ENCODE assay signal across 11 cellular contexts in the genomic region with DNA sequence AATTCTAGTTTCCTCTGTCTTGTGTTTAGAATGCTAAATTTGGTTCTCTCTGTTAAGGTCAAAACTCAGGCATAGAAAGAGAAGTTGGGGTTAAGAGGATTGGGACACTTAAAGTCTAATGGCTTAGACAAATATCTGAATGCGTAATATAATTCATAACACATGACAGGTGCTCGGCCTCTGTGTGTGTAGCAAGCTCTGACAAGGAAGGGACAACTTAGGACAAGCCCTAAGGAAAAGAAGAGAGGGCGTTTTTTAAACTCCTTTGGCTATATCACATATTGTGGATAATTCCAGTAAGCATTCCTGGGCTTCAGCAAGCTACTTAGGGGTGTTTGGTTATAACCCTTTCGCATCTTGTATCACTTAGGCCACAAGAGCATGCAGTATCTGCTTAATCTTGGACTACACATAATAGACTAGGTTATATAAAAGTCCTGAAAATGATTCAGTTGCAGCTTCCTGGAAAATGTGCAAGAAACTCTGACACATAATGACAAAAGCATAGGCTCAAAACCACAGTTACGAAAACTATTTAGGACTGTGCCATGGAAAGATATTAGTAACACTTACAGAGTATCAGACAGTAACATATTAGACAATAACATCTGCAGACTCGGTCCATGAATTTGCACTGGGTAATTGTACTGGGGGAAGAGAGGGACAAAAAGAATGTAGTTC. TPM values are rescaled to one million over a fixed set of nuclear protein-coding genes. Genes with fewer than 3 reads are reported as not detected.
DNase-seq lines count a peak whose midpoint lies in the region; ATAC-seq, FAIRE-seq and TF ChIP-seq lines count a peak whose summit lies in the region.
"Had no signal": no experiment of that assay in that cellular context is flagged by ENCODE, and none has a peak within 500 bp of the region (broad histone marks: within the 10 kb centered on the region; RNA-seq: fewer than 3 reads in every experiment).

No MANE protein-coding gene starts in this region.

- H3K27ac ChIP-seq in pancreas: no peak overlapping the region

- H3K27ac Mint-ChIP-seq in chondrocyte (ENCODE audit: unreplicated experiment): peak overlapping the region; percentile 84
- H3K27ac Mint-ChIP-seq: WTC11 had no signal

- intact Hi-C loops in pancreas (cut with DNase I): no loop called here

- no peaks in the 10 kb centered on the region for H3K9me3 ChIP-seq in pancreas

- WGBS in pancreas, 2 donors: 79 to 80% methylated on average over 6 of the region's 6 CpGs

- TF ChIP-seq CTCF in chondrocyte (IDR thresholded peaks at IDR 0.05) (no peak), pancreas (IDR thresholded peaks at IDR 0.05) (no peak)

- no peak overlapping the region for H3K4me3 Mint-ChIP-seq in chondrocyte (ENCODE audit: unreplicated experiment)
- H3K4me3 Mint-ChIP-seq: WTC11 had no signal

- H3K27me3 ChIP-seq in pancreas: no peaks in the 10 kb centered on the region

- H3K4me1 Mint-ChIP-seq in chondrocyte (ENCODE audit: low read depth): peaks cover 44% of the 10 kb centered on the region
- H3K4me1 Mint-ChIP-seq: WTC11 had no signal

- H3K36me3 ChIP-seq in pancreas: no peaks in the 10 kb centered on the region

- H3K36me3 Mint-ChIP-seq in chondrocyte (ENCODE audit: low read depth): no peaks in the 10 kb centered on the region

- H3K4me1 ChIP-seq in pancreas: no peaks in the 10 kb centered on the region

- H3K9me3 Mint-ChIP-seq in chondrocyte (ENCODE audit: low read depth): peaks cover 2% of the 10 kb centered on the region

- no peak overlapping the region for H3K4me3 ChIP-seq in pancreas

- ATAC-seq in pancreas: peak in 3 of 4 donors; percentile 25 to 83 (median 54)
- ATAC-seq in GM21367 (IDR thresholded peaks at IDR 0.05; ENCODE audit: unreplicated experiment): no peak
- no peak for ATAC-seq in HG03520 (IDR thresholded peaks at IDR 0.05; ENCODE audit: unreplicated experiment)
- ATAC-seq: WTC11 had no signal

- DNase-seq in Daoy (ENCODE audit: low read depth): peak; percentile 77
- peak; percentile 61 for DNase-seq in NCI-H460 (ENCODE audit: extremely low read depth, low read depth)
- DNase-seq in chondrocyte (ENCODE audit: low spot score): no peak
- DNase-seq in pancreas: no peak
- no peak for DNase-seq in SW480 (ENCODE audit: low spot score)
- no peak for DNase-seq in activated CD4-positive, alpha-beta T cell treated with anti-CD3 and anti-CD28 coated beads, Interleukin-2, amount 50 U/mL, for 48 hours
- DNase-seq: NCI-H1105 treated with DMSO at 0.1 percent for 48 hours, posterior cingulate gyrus had no signal

- H3K27me3 Mint-ChIP-seq in chondrocyte (ENCODE audit: low read depth): no peaks in the 10 kb centered on the region

- FAIRE-seq in pancreas (lab: Jason Lieb, UNC): no peak

RNA-seq across cellular contexts. Expression of gene CREB1, which starts 16.0 kb away (rescaled TPM):
- 17.1 and 32.2 TPM in 2 replicates for total RNA-seq in Daoy (2014; rRNA removed; shearing (Covaris generic))
- total RNA-seq in NCI-H460 (2014; rRNA removed; shearing (Covaris generic)): 74.7 and 77.9 TPM in 2 replicates
- polyA plus RNA-seq in NCI-H460 (2014; cell fraction: nucleus; rRNA removed): 62.5 and 66.4 TPM in 2 replicates
- total RNA-seq in chondrocyte (48.3 to 62.3 TPM (median 54.2 TPM) in 3 replicates), pancreas (10 to 100 TPM; 16.7 to 36.4 (median 21.4) TPM)
- polyA plus RNA-seq in pancreas: 1 to 10 TPM; 3.2 to 6.3 TPM

Comparison
In these comparisons a context has a peak if more than half of its experiments do, and no peak if none do; other contexts are left out.
1. DNase-seq: peak in Daoy (single experiment) and NCI-H460 (single experiment); none in chondrocyte (single experiment), pancreas (0 of 6), SW480 (single experiment) and activated CD4-positive, alpha-beta T cell treated with anti-CD3 and anti-CD28 coated beads, Interleukin-2, amount 50 U/mL, for 48 hours (0 of 2).
2. ATAC-seq: peak in pancreas (3 of 4); none in GM21367 (single experiment) and HG03520 (single experiment).